Comparison of ENCODE assay signal across 2 cellular contexts in genomic region chr2:182719116-182719515, GRCh38.
A peak's percentile ranks its signal among the peaks of the same experiment; 100 is the strongest.
TF ChIP-seq lines count a peak whose summit lies in the region.

No MANE protein-coding gene starts in this region.

TF ChIP-seq in HEK293, 187 proteins besides CTCF, POLR2A, EP300 and RAD21:
- 0 out of 2 replicates have a peak, but pooled peaks have one; percentile 16 for TF ChIP-seq ZNF121 (tag by site-specific recombination; IDR thresholded peaks at IDR 0.05)

TF ChIP-seq in K562, 482 proteins besides CTCF, POLR2A, EP300 and RAD21:
- TF ChIP-seq ZNF121 (CRISPR knock-in tag; conservative IDR thresholded peaks at IDR 0.05) (peak; percentile 70), ZBTB33 (CRISPR knock-in tag; IDR thresholded peaks at IDR 0.05) (peak; percentile 84)
